8 cellular contexts compared by ENCODE assay signal in the genomic region with DNA sequence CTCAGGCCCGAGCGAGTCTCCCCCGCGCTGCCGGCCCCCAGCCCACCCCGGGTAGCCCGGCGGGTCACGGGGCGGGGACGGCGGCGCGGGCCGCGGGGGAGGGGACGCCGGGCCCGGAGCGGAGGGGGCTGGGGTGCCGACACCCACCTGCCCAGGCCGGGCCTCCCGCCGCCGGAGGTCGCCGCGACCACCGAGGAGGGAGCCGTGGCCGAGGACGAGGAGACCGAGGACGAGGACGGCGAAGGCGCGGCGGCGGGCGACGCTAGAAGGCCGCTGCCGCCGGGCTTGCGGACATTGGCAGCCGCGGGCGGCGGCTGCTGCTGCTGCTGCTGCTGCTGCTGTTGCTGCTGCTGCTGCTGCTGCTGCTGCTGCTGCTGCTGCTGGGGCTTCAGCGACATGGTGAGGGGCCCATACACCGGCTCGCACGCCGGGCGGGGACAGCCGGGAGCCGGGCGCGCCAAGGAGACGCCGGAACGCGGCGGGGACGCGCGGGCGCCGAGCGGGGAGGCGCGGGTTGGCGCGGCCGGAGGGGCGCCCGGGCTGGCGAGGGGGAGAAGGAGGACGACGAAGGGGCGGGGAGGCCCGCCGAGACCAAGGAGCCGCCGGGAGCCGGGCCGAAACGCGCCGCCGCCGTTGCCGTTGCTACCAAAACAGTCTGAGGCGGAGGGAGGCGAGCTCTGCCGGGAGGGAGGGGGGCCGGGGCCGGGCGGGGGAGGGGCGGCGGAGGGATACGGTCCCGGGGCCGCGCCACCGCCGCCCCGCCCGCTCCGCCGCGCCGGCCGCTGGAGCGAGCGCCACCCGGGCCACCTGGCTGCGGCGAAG. TPM values are rescaled to one million over a fixed set of nuclear protein-coding genes. Genes with fewer than 3 reads are reported as not detected.
DNase-seq lines count a peak whose midpoint lies in the region; ATAC-seq lines count a peak whose summit lies in the region.

TSS of gene ATXN2 (minus strand) at position 679 of the 822 bp plus-strand sequence. CDS start at position 398, 281 bp downstream.

- H3K14ac ChIP-seq in mesenchymal stem cell (ENCODE audit: low read length in 2 of 2): peak within 1 kb of the TSS; percentile 83 to 91

- WGBS in mesenchymal stem cell: 0% methylated on average over 54 of the region's 120 CpGs

- peak within 1 kb of the TSS; percentile 51 to 100 for H3K23ac ChIP-seq in mesenchymal stem cell (ENCODE audit: low read length in 2 of 2)

- peak; percentile 48 for ATAC-seq in HG02938 (IDR thresholded peaks at IDR 0.05; ENCODE audit: unreplicated experiment)

- H3K4me2 ChIP-seq in mesenchymal stem cell (ENCODE audit: low read length, poor library complexity, severe bottlenecking): peak within 1 kb of the TSS; percentile 91

- H3K9me3 ChIP-seq in mesenchymal stem cell (ENCODE audit: control insufficient read depth, low read length): no peaks in the 10 kb centered on the region

- peak within 1 kb of the TSS; percentile 100 for H2BK5ac ChIP-seq in mesenchymal stem cell (ENCODE audit: low read depth, low read length, poor library complexity, severe bottlenecking)

- H3K4ac ChIP-seq in mesenchymal stem cell (ENCODE audit: low read depth in 1 of 2, low read length in 2 of 2): peak within 1 kb of the TSS; percentile 96 to 99

- peak within 1 kb of the TSS; percentile 100 for H4K91ac ChIP-seq in mesenchymal stem cell (ENCODE audit: low read length)

- H2AK5ac ChIP-seq in mesenchymal stem cell (ENCODE audit: low read length, severe bottlenecking): no peak within 1 kb of the TSS

- peak within 1 kb of the TSS; percentile 100 for H2BK120ac ChIP-seq in mesenchymal stem cell (ENCODE audit: low read depth, low read length)

- peak within 1 kb of the TSS; percentile 83 for H2AFZ ChIP-seq in mesenchymal stem cell (ENCODE audit: low read depth, low read length)

- H3K4me3 ChIP-seq in mesenchymal stem cell (ENCODE audit: insufficient read depth in 1 of 2, low read depth in 1 of 2, low read length in 2 of 2): peak within 1 kb of the TSS; percentile 96 to 100

- peaks cover 12% of the 10 kb centered on the region for H3K79me1 ChIP-seq in mesenchymal stem cell (replicated peaks; ENCODE audit: low read length, poor library complexity, severe bottlenecking)

- no peaks in the 10 kb centered on the region for H3K36me3 ChIP-seq in mesenchymal stem cell (ENCODE audit: control insufficient read depth in 1 of 2, insufficient read depth in 2 of 2, low read depth in 1 of 2, low read length in 2 of 2)

- no peaks in the 10 kb centered on the region for H3K27me3 ChIP-seq in mesenchymal stem cell (ENCODE audit: control insufficient read depth in 1 of 2, insufficient read depth in 1 of 2, low read length in 2 of 2)

- peak within 1 kb of the TSS; percentile 100 for H2BK15ac ChIP-seq in mesenchymal stem cell (ENCODE audit: low read depth, poor library complexity, severe bottlenecking)

- H3K9ac ChIP-seq in mesenchymal stem cell (ENCODE audit: low read length): peak within 1 kb of the TSS; percentile 98

- H3K4me1 ChIP-seq in mesenchymal stem cell (ENCODE audit: control insufficient read depth, insufficient read depth, low read depth, low read length): peaks cover 10% of the 10 kb centered on the region

- H4K8ac ChIP-seq in mesenchymal stem cell (ENCODE audit: low read length): peak within 1 kb of the TSS; percentile 98

- peak within 1 kb of the TSS; percentile 40 to 54 for H2BK12ac ChIP-seq in mesenchymal stem cell (ENCODE audit: low read length in 2 of 2)

- H3K18ac ChIP-seq in mesenchymal stem cell (ENCODE audit: low read depth in 1 of 2, low read length in 2 of 2): peak within 1 kb of the TSS; percentile 98

- DNase-seq in NCI-H1436 (lab: John Stamatoyannopoulos, UW): peak; percentile 61
- DNase-seq in NCI-H1436 treated with DMSO at 0.1 percent for 48 hours (lab: John Stamatoyannopoulos, UW): no peak
- DNase-seq in NCI-H2196 treated with DMSO at 0.1 percent for 48 hours (lab: John Stamatoyannopoulos, UW; ENCODE audit: unreplicated experiment): peak; percentile 55
- DNase-seq in activated CD4-positive, alpha-beta T cell treated with anti-CD3 and anti-CD28 coated beads, Interleukin-2, amount 50 U/mL, for 4 hours: peak; percentile 52 to 62
- DNase-seq in effector CD8-positive, alpha-beta T cell (lab: John Stamatoyannopoulos, UW): peak; percentile 60
- DNase-seq in mesenchymal stem cell: peak; percentile 71
- DNase-seq in stimulated activated CD8-positive, alpha-beta memory T cell treated with anti-CD3 and anti-CD28 coated beads, Interleukin-15, amount 100 ng/mL, for 1 hour (ENCODE audit: low read depth): peak; percentile 24

- peak within 1 kb of the TSS; percentile 84 for H3K27ac ChIP-seq in mesenchymal stem cell (ENCODE audit: low read length, poor library complexity, severe bottlenecking)

RNA-seq across cellular contexts. Expression of gene ATXN2, which starts in this region (rescaled TPM):
- polyA plus RNA-seq in mesenchymal stem cell (2013, experiment 1 of 2): 58.3 TPM
- polyA plus RNA-seq in mesenchymal stem cell (2013, experiment 2 of 2): 50.3 TPM
